ENCODE assay signal across 9 cellular contexts in genomic region chr17:76529224-76529642, GRCh38. TPM values are rescaled to one million over a fixed set of nuclear protein-coding genes. Genes with fewer than 3 reads are reported as not detected.
DNase-seq lines count a peak whose midpoint lies in the region; ATAC-seq, FAIRE-seq and TF ChIP-seq lines count a peak whose summit lies in the region.
"Had no signal": no experiment of that assay in that cellular context is flagged by ENCODE, and none has a peak within 500 bp of the region (broad histone marks: within the 10 kb centered on the region; RNA-seq: fewer than 3 reads in every experiment).

No MANE protein-coding gene starts in this region.

- H3K27me3 ChIP-seq in ACC112 (ENCODE audit: insufficient read depth, low read length) (no peaks in the 10 kb centered on the region), MG63 (no peaks in the 10 kb centered on the region), endothelial cell of umbilical vein (ENCODE audit: control insufficient read depth in 2 of 2, insufficient read depth in 2 of 2, low read length in 2 of 2) (no peaks in the 10 kb centered on the region), mucosa of stomach (ENCODE audit: control insufficient read depth, insufficient read depth, low read length) (no peaks in the 10 kb centered on the region)

- H4K20me1 ChIP-seq in endothelial cell of umbilical vein (replicated peaks; ENCODE audit: control insufficient read depth, extremely low read depth, insufficient read depth, low read length): no peaks in the 10 kb centered on the region

- no peak for TF ChIP-seq CTCF in endothelial cell of umbilical vein (IDR thresholded peaks at IDR 0.05; ENCODE audit: extremely low read depth in 1 of 2, insufficient read depth in 1 of 2, low read depth in 1 of 2, low read length in 2 of 2)

- no peak overlapping the region for H3K4me2 ChIP-seq in endothelial cell of umbilical vein (ENCODE audit: insufficient read depth, low read length)

- POLR2A ChIA-PET in endothelial cell of umbilical vein (lab: Charles Lee): no interaction called here
- POLR2A ChIA-PET in HEK293T (lab: Yijun Ruan, JAX): interaction anchor here (1.1 to 3.8 kb wide), 5 partner anchors 11 to 84 kb away, joined by 4 to 28 read pairs (median 12); partner anchors contain the start of gene PRCD

- no TSS peak for BruUV-seq in endothelial cell of umbilical vein (replicated peaks; lab: Mats Ljungman, UMichigan)

- H3K9me3 ChIP-seq in MG63 (no peaks in the 10 kb centered on the region), endothelial cell of umbilical vein (replicated peaks; ENCODE audit: control insufficient read depth, insufficient read depth, low read length) (no peaks in the 10 kb centered on the region), mucosa of stomach (ENCODE audit: control insufficient read depth, low read length) (no peaks in the 10 kb centered on the region)

- H3K4me3 ChIP-seq in ACC112 (ENCODE audit: low read depth, low read length) (0 out of 2 replicates have a peak overlapping the region, but pooled peaks have one; percentile 34), MG63 (no peak overlapping the region), endothelial cell of umbilical vein (replicated peaks in 1 of 3; ENCODE audit: insufficient read depth in 1 of 3, low read depth in 1 of 3, low read length in 3 of 3) (no peak overlapping the region), mucosa of stomach (ENCODE audit: low read length) (no peak overlapping the region)

- intact Hi-C loops in endothelial cell of umbilical vein (cut with micrococcal nuclease): loop anchor here (10.0 kb wide), 1 partner anchor 186 kb away; the partner anchor contains the start of gene MXRA7

- H2AFZ ChIP-seq in ACC112 (ENCODE audit: low read length, unreplicated experiment) (no peak overlapping the region), endothelial cell of umbilical vein (ENCODE audit: low read depth, low read length) (peak overlapping the region; percentile 67)

- peak; percentile 97 for DNase-seq in MG63
- DNase-seq in endothelial cell of umbilical vein (ENCODE audit: low read depth, low spot score): peak; percentile 40
- no peak for DNase-seq in NCI-H1694 (lab: John Stamatoyannopoulos, UW)
- no peak for DNase-seq in HEK293T (ENCODE audit: extremely low spot score)
- DNase-seq in NCI-H2081 (lab: John Stamatoyannopoulos, UW): no peak

- TF ChIP-seq POLR2A in endothelial cell of umbilical vein (IDR thresholded peaks at IDR 0.05; ENCODE audit: low read depth, low read length): no peak

- peak overlapping the region; percentile 98 for H3K27ac ChIP-seq in ACC112 (ENCODE audit: low read depth, low read length)
- H3K27ac ChIP-seq in endothelial cell of umbilical vein (ENCODE audit: insufficient read depth, low read depth, low read length): no peak overlapping the region

- dilution Hi-C loops in endothelial cell of umbilical vein (cut with MboI; ENCODE audit: extremely low pct_ligation_motif_present, low sequenced_read_pairs): no loop called here

- H3K36me3 ChIP-seq in ACC112 (ENCODE audit: insufficient read depth, low read length) (no peaks in the 10 kb centered on the region), MG63 (peaks cover 14% of the 10 kb centered on the region; the same call in 1 of the 2 replicates), endothelial cell of umbilical vein (ENCODE audit: control insufficient read depth in 2 of 2, extremely low read depth in 1 of 2, insufficient read depth in 2 of 2, low read length in 2 of 2) (no peaks in the 10 kb centered on the region), mucosa of stomach (ENCODE audit: control insufficient read depth, insufficient read depth, low read length) (no peaks in the 10 kb centered on the region)

- H3K4me1 ChIP-seq in ACC112 (ENCODE audit: control insufficient read depth, insufficient read depth, low read length, unreplicated experiment): peaks cover 65% of the 10 kb centered on the region
- H3K4me1 ChIP-seq in endothelial cell of umbilical vein (ENCODE audit: control insufficient read depth, extremely low read depth, insufficient read depth, low read length): peaks cover 23% of the 10 kb centered on the region
- peaks cover 45% of the 10 kb centered on the region for H3K4me1 ChIP-seq in mucosa of stomach (ENCODE audit: control insufficient read depth, insufficient read depth, low read length)

- no peak for ATAC-seq in GM18870 (IDR thresholded peaks at IDR 0.05; ENCODE audit: unreplicated experiment)

- H3K9me1 ChIP-seq in endothelial cell of umbilical vein (replicated peaks; ENCODE audit: control insufficient read depth, extremely low read depth, insufficient read depth, low read length): no peaks in the 10 kb centered on the region

- H3K9ac ChIP-seq in endothelial cell of umbilical vein (replicated peaks; ENCODE audit: extremely low read depth, insufficient read depth, low read length): no peak overlapping the region
- H3K9ac ChIP-seq in mucosa of stomach (ENCODE audit: low read length): peak overlapping the region; percentile 47

- CTCF ChIA-PET in endothelial cell of umbilical vein (lab: Charles Lee) (interaction anchor here (0.7 to 4.3 kb wide), 6 partner anchors 11 to 95 kb away, joined by 3 to 60 read pairs (median 12); partner anchors contain the start of genes PRCD and ST6GALNAC2), HEK293T (lab: Yijun Ruan, JAX) (interaction anchor here (1.0 to 4.0 kb wide), 5 partner anchors 11 to 152 kb away, joined by 3 to 15 read pairs (median 4); partner anchors contain the start of gene PRCD)

- FAIRE-seq in endothelial cell of umbilical vein (lab: Jason Lieb, UNC): no peak
- FAIRE-seq: colon had no signal

- no peaks in the 10 kb centered on the region for H3K79me2 ChIP-seq in ACC112 (ENCODE audit: control insufficient read depth, insufficient read depth, low read length, unreplicated experiment)
- no peaks in the 10 kb centered on the region for H3K79me2 ChIP-seq in endothelial cell of umbilical vein (ENCODE audit: control insufficient read depth, insufficient read depth, low read length)

TF ChIP-seq in endothelial cell of umbilical vein, 7 proteins besides CTCF, POLR2A, EP300 and RAD21 (continues in another document):
- TF ChIP-seq, protein P1, sequence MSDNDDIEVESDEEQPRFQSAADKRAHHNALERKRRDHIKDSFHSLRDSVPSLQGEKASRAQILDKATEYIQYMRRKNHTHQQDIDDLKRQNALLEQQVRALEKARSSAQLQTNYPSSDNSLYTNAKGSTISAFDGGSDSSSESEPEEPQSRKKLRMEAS (IDR thresholded peaks at IDR 0.05; ENCODE audit: insufficient read depth, insufficient read length): no peak
- TF ChIP-seq EZH2 (IDR thresholded peaks at IDR 0.05; ENCODE audit: borderline replicate concordance, low read depth, low read length, severe bottlenecking): no peak

RNA-seq across cellular contexts. Expression of gene CYGB, which starts 8.3 kb away (rescaled TPM):
- total RNA-seq in MG63 (2014; rRNA removed; shearing (Covaris generic); ENCODE audit: low replicate concordance): 7.6 and 14.0 TPM in 2 replicates
- total RNA-seq in endothelial cell of umbilical vein: 0.42 and 0.91 TPM in 2 replicates
- 0.22 and 0.51 TPM in 2 replicates for polyA plus RNA-seq in endothelial cell of umbilical vein
- 0.26 and 0.31 TPM in 2 replicates for polyA plus RNA-seq in endothelial cell of umbilical vein (2011; cell fraction: cytosol; rRNA removed)
- polyA plus RNA-seq in endothelial cell of umbilical vein (2011; cell fraction: nucleus; rRNA removed): 0.13 TPM in 1 of 2 replicates, not detected in the other
- 0.23 and 1.4 TPM in 2 replicates for polyA plus RNA-seq in endothelial cell of umbilical vein (2012)
- polyA minus RNA-seq in endothelial cell of umbilical vein: 0.08 and 0.36 TPM in 2 replicates
- not detected for polyA minus RNA-seq in endothelial cell of umbilical vein (2011; cell fraction: cytosol; rRNA and poly(A)+ RNA removed)
- polyA minus RNA-seq in endothelial cell of umbilical vein (2011; cell fraction: nucleus; rRNA and poly(A)+ RNA removed): not detected in 2 replicates

RNA-seq across cellular contexts. Expression of gene PRCD, which starts 10.6 kb away (rescaled TPM):
- 1.2 TPM in 1 of 2 replicates, not detected in the other for total RNA-seq in MG63 (2014; rRNA removed; shearing (Covaris generic); ENCODE audit: low replicate concordance)
- not detected in 2 replicates for total RNA-seq in endothelial cell of umbilical vein
- not detected in 2 replicates for polyA plus RNA-seq in endothelial cell of umbilical vein
- polyA plus RNA-seq in endothelial cell of umbilical vein (2011; cell fraction: cytosol; rRNA removed): not detected in 2 replicates
- 0.12 and 0.34 TPM in 2 replicates for polyA plus RNA-seq in endothelial cell of umbilical vein (2011; cell fraction: nucleus; rRNA removed)
- 0.26 TPM in 1 of 2 replicates, not detected in the other for polyA plus RNA-seq in endothelial cell of umbilical vein (2012)
- not detected in 2 replicates for polyA minus RNA-seq in endothelial cell of umbilical vein
- not detected for polyA minus RNA-seq in endothelial cell of umbilical vein (2011; cell fraction: cytosol; rRNA and poly(A)+ RNA removed)
- polyA minus RNA-seq in endothelial cell of umbilical vein (2011; cell fraction: nucleus; rRNA and poly(A)+ RNA removed): not detected in 2 replicates

RNA-seq across cellular contexts. Expression of gene RHBDF2, which starts 28.0 kb away (rescaled TPM):
- total RNA-seq in MG63 (2014; rRNA removed; shearing (Covaris generic); ENCODE audit: low replicate concordance): 5.9 and 20.9 TPM in 2 replicates
- 38.5 and 42.6 TPM in 2 replicates for total RNA-seq in endothelial cell of umbilical vein
- 25.5 and 35.0 TPM in 2 replicates for polyA plus RNA-seq in endothelial cell of umbilical vein
- 14.3 and 17.0 TPM in 2 replicates for polyA plus RNA-seq in endothelial cell of umbilical vein (2011; cell fraction: cytosol; rRNA removed)
- polyA plus RNA-seq in endothelial cell of umbilical vein (2011; cell fraction: nucleus; rRNA removed): 34.9 and 50.9 TPM in 2 replicates
- 28.8 and 49.4 TPM in 2 replicates for polyA plus RNA-seq in endothelial cell of umbilical vein (2012)
- polyA minus RNA-seq in endothelial cell of umbilical vein: 18.1 and 20.4 TPM in 2 replicates
- 4.5 TPM for polyA minus RNA-seq in endothelial cell of umbilical vein (2011; cell fraction: cytosol; rRNA and poly(A)+ RNA removed)
- polyA minus RNA-seq in endothelial cell of umbilical vein (2011; cell fraction: nucleus; rRNA and poly(A)+ RNA removed): 16.7 and 35.6 TPM in 2 replicates

RNA-seq across cellular contexts. Expression of gene ST6GALNAC2, which starts 56.4 kb away (rescaled TPM):
- total RNA-seq in MG63 (2014; rRNA removed; shearing (Covaris generic); ENCODE audit: low replicate concordance): 0.15 and 0.30 TPM in 2 replicates
- 0.69 and 1.7 TPM in 2 replicates for total RNA-seq in endothelial cell of umbilical vein
- 0.59 and 0.76 TPM in 2 replicates for polyA plus RNA-seq in endothelial cell of umbilical vein
- 0.34 and 0.50 TPM in 2 replicates for polyA plus RNA-seq in endothelial cell of umbilical vein (2011; cell fraction: cytosol; rRNA removed)
- polyA plus RNA-seq in endothelial cell of umbilical vein (2011; cell fraction: nucleus; rRNA removed): 0.63 and 0.90 TPM in 2 replicates
- polyA plus RNA-seq in endothelial cell of umbilical vein (2012): 0.52 and 0.60 TPM in 2 replicates
- 1.4 and 1.7 TPM in 2 replicates for polyA minus RNA-seq in endothelial cell of umbilical vein
- not detected for polyA minus RNA-seq in endothelial cell of umbilical vein (2011; cell fraction: cytosol; rRNA and poly(A)+ RNA removed)
- polyA minus RNA-seq in endothelial cell of umbilical vein (2011; cell fraction: nucleus; rRNA and poly(A)+ RNA removed): not detected in 2 replicates

Comparison
In these comparisons a context has a peak if more than half of its experiments do, and no peak if none do; other contexts are left out.
1. DNase-seq: peak in MG63 (single experiment) and endothelial cell of umbilical vein (single experiment); none in NCI-H1694 (single experiment), HEK293T (single experiment) and NCI-H2081 (0 of 2).